17 cellular contexts compared by ENCODE assay signal in the genomic region with DNA sequence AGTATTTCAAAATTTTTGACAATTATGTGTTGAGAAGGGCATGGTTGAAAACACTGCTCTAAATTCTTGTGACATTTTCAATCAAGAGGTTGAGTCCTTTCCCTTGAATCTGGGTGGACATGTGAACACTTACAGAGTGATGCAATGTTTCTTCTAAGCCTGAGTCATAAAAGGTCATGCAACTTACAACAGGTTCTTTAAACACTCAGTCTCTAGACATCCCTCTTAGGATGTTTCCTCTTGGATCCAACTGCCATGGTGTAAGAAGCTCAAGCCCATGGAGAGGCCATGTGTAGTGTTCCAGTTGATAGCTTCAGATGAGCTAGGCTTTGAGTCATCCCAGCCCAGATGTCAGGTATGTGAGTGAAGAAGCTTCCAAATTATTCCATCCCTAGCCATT.
"Had no signal": no experiment of that assay in that cellular context is flagged by ENCODE, and none has a peak within 500 bp of the region (broad histone marks: within the 10 kb centered on the region; RNA-seq: fewer than 3 reads in every experiment).

No MANE protein-coding gene starts in this region.

- H3K27ac ChIP-seq: body of pancreas, gastroesophageal sphincter, right atrium auricular region, skin epidermis, tibial nerve had no signal

- DNase-seq: activated B cell treated with CpG ODN at 0.5 μM for 24 hours; activated CD4-positive, alpha-beta T cell treated with anti-CD3 and anti-CD28 coated beads, Interleukin-2, amount 10 ng/mL, durations not matched to agents 24 days and 14 days; activated CD8-positive, alpha-beta memory T cell treated with anti-CD3 and anti-CD28 coated beads for 24 hours; activated gamma-delta T cell treated with Interleukin-2 at 50 U/mL for 16 hours; amniotic stem cell; body of pancreas; effector memory CD4-positive, alpha-beta T cell; left ventricle myocardium superior; nucleus accumbens; stimulated activated CD4-positive, alpha-beta T cell treated with anti-CD3 and anti-CD28 coated beads, Interleukin-4, amount 100 ng/mL, for 24 hours; stimulated activated naive CD4-positive, alpha-beta T cell; T-helper 2 cell had no signal

- H3K9me3 ChIP-seq: body of pancreas, gastroesophageal sphincter, right atrium auricular region, tibial nerve had no signal

- H3K36me3 ChIP-seq: gastroesophageal sphincter, right atrium auricular region, tibial nerve had no signal

- ATAC-seq: body of pancreas; gastroesophageal sphincter; left ventricle myocardium superior; natural killer cell treated with Interleukin-12 subunit alpha and Interleukin-12 subunit beta and Interleukin-15 and Interleukin-18, amount 100 ng/mL, for 72 hours had no signal

- H3K4me3 ChIP-seq: body of pancreas, gastroesophageal sphincter, right atrium auricular region, skin epidermis, tibial nerve had no signal

- H3K4me1 ChIP-seq: body of pancreas, gastroesophageal sphincter, right atrium auricular region, tibial nerve had no signal

- H3K27me3 ChIP-seq: body of pancreas, gastroesophageal sphincter, right atrium auricular region, tibial nerve had no signal
